ENCODE assay signal across 10 cellular contexts in genomic region chr16:13935408-13935807, GRCh38. TPM values are rescaled to one million over a fixed set of nuclear protein-coding genes. Genes with fewer than 3 reads are reported as not detected.
DNase-seq lines count a peak whose midpoint lies in the region; ATAC-seq and TF ChIP-seq lines count a peak whose summit lies in the region.
"Had no signal": no experiment of that assay in that cellular context is flagged by ENCODE, and none has a peak within 500 bp of the region (broad histone marks: within the 10 kb centered on the region; RNA-seq: fewer than 3 reads in every experiment).

No MANE protein-coding gene starts in this region.

- no peak overlapping the region for H4K8ac ChIP-seq in trophoblast cell (ENCODE audit: low read depth, low read length)

- H3K9me2 ChIP-seq in MM.1S (replicated peaks; ENCODE audit: insufficient read depth, low read length): no peaks in the 10 kb centered on the region

- H3K27me3 ChIP-seq in MM.1S (replicated peaks; ENCODE audit: insufficient read depth, low read length): no peaks in the 10 kb centered on the region
- no peaks in the 10 kb centered on the region for H3K27me3 ChIP-seq in smooth muscle cell (ENCODE audit: low read depth)
- no peaks in the 10 kb centered on the region for H3K27me3 ChIP-seq in trophoblast cell (ENCODE audit: insufficient read depth, low read length)

- H3K18ac ChIP-seq in trophoblast cell (ENCODE audit: low read length): no peak overlapping the region

- 69% methylated on average over 12 of the region's 12 CpGs for WGBS in smooth muscle cell (ENCODE audit: low lambda C conversion rate)
- WGBS in trophoblast cell (ENCODE audit: extremely low coverage, insufficient coverage, insufficient read length): no CpG with 5 or more reads among the region's 12 CpGs

- H3K79me1 ChIP-seq in trophoblast cell (ENCODE audit: low read length): no peaks in the 10 kb centered on the region

- no peaks in the 10 kb centered on the region for H3K79me2 ChIP-seq in MM.1S (ENCODE audit: low read length)
- H3K79me2 ChIP-seq in smooth muscle cell (ENCODE audit: low read depth): no peaks in the 10 kb centered on the region
- no peaks in the 10 kb centered on the region for H3K79me2 ChIP-seq in trophoblast cell (ENCODE audit: control insufficient read depth, insufficient read depth, low read length, poor library complexity)

- H3K36me3 ChIP-seq in MM.1S (replicated peaks; ENCODE audit: insufficient read depth, low read length): 0 out of 2 replicates have a peak, but pooled peaks cover 5% of the 10 kb centered on the region
- peaks cover 39% of the 10 kb centered on the region for H3K36me3 ChIP-seq in smooth muscle cell (ENCODE audit: low read depth)
- H3K36me3 ChIP-seq in trophoblast cell (ENCODE audit: control insufficient read depth in 1 of 2, insufficient read depth in 2 of 2, low read length in 2 of 2): peaks cover 9% of the 10 kb centered on the region in 2 experiments

- no peaks in the 10 kb centered on the region for H3F3A ChIP-seq in MM.1S (ENCODE audit: insufficient read depth, low read length)
- peaks cover 5% of the 10 kb centered on the region for H3F3A ChIP-seq in smooth muscle cell (ENCODE audit: low read depth)

- H2BK5ac ChIP-seq in trophoblast cell (ENCODE audit: low read depth, low read length, poor library complexity): no peak overlapping the region

- peak; percentile 36 for DNase-seq in activated naive CD8-positive, alpha-beta T cell treated with anti-CD3 and anti-CD28 coated beads, Interleukin-2, amount 50 U/mL, for 24 hours
- DNase-seq in activated naive CD8-positive, alpha-beta T cell treated with anti-CD3 and anti-CD28 coated beads for 36 hours: no peak
- DNase-seq in MM.1S: no peak
- peak; percentile 28 to 56 for DNase-seq in erythroblast (lab: John Stamatoyannopoulos, UW)
- no peak for DNase-seq in smooth muscle cell (lab: John Stamatoyannopoulos, UW; ENCODE audit: unreplicated experiment)
- no peak for DNase-seq in trophoblast cell
- no peak for DNase-seq in midbrain (lab: John Stamatoyannopoulos, UW)
- DNase-seq: DMS153 had no signal

- H3K27ac ChIP-seq in MM.1S (ENCODE audit: low read length) (no peak overlapping the region), smooth muscle cell (ENCODE audit: low read depth) (no peak overlapping the region), trophoblast cell (ENCODE audit: low read depth, low read length) (no peak overlapping the region)

- H3K9ac ChIP-seq in MM.1S (ENCODE audit: low read length): no peak overlapping the region
- H3K9ac ChIP-seq in smooth muscle cell (ENCODE audit: low read depth): no peak overlapping the region
- no peak overlapping the region for H3K9ac ChIP-seq in trophoblast cell (ENCODE audit: low read length)

- H4K91ac ChIP-seq in trophoblast cell (ENCODE audit: low read depth, low read length): no peak overlapping the region

- H2AFZ ChIP-seq in MM.1S (ENCODE audit: low read length) (no peak overlapping the region), smooth muscle cell (ENCODE audit: low read depth) (no peak overlapping the region), trophoblast cell (ENCODE audit: insufficient read depth, low read length, poor library complexity) (no peak overlapping the region)

- peaks cover 14% of the 10 kb centered on the region for H3K4me1 Mint-ChIP-seq in activated naive CD8-positive, alpha-beta T cell treated with anti-CD3 and anti-CD28 coated beads, Interleukin-2, amount 50 U/mL, for 24 hours
- peaks cover 12% of the 10 kb centered on the region for H3K4me1 Mint-ChIP-seq in activated naive CD8-positive, alpha-beta T cell treated with anti-CD3 and anti-CD28 coated beads for 36 hours
- H3K4me1 Mint-ChIP-seq: memory B cell had no signal

- H2BK12ac ChIP-seq in trophoblast cell (ENCODE audit: low read length): no peak overlapping the region

- no peak for TF ChIP-seq POLR2A in erythroblast (IDR thresholded peaks at IDR 0.05; ENCODE audit: low read length)

- TF ChIP-seq CTCF in MM.1S (IDR thresholded peaks at IDR 0.05; ENCODE audit: low read length) (peak; percentile 42), smooth muscle cell (IDR thresholded peaks at IDR 0.05; ENCODE audit: borderline replicate concordance, insufficient read depth, poor library complexity, severe bottlenecking) (peak; percentile 56)

- H3K9me3 Mint-ChIP-seq in activated naive CD8-positive, alpha-beta T cell treated with anti-CD3 and anti-CD28 coated beads, Interleukin-2, amount 50 U/mL, for 24 hours: no peaks in the 10 kb centered on the region
- H3K9me3 Mint-ChIP-seq in activated naive CD8-positive, alpha-beta T cell treated with anti-CD3 and anti-CD28 coated beads for 36 hours: no peaks in the 10 kb centered on the region
- H3K9me3 Mint-ChIP-seq: memory B cell had no signal

- no peak overlapping the region for H3K27ac Mint-ChIP-seq in activated naive CD8-positive, alpha-beta T cell treated with anti-CD3 and anti-CD28 coated beads, Interleukin-2, amount 50 U/mL, for 24 hours
- no peak overlapping the region for H3K27ac Mint-ChIP-seq in activated naive CD8-positive, alpha-beta T cell treated with anti-CD3 and anti-CD28 coated beads for 36 hours
- H3K27ac Mint-ChIP-seq: memory B cell had no signal

- no peak overlapping the region for H3K4me2 ChIP-seq in MM.1S (ENCODE audit: low read depth, low read length)
- no peak overlapping the region for H3K4me2 ChIP-seq in smooth muscle cell
- H3K4me2 ChIP-seq in trophoblast cell (ENCODE audit: low read length): no peak overlapping the region

- no peak overlapping the region for H2AK5ac ChIP-seq in trophoblast cell (ENCODE audit: low read length)

- H3K4me1 ChIP-seq in MM.1S (ENCODE audit: low read length) (no peaks in the 10 kb centered on the region), smooth muscle cell (ENCODE audit: low read depth) (peaks cover under 1% of the 10 kb centered on the region), trophoblast cell (ENCODE audit: control insufficient read depth in 1 of 2, insufficient read depth in 2 of 2, low read length in 2 of 2) (no peaks in the 10 kb centered on the region)

- no peak for ATAC-seq in activated naive CD8-positive, alpha-beta T cell treated with anti-CD3 and anti-CD28 coated beads, Interleukin-2, amount 50 U/mL, for 24 hours
- no peak for ATAC-seq in HG02970 (IDR thresholded peaks at IDR 0.05; ENCODE audit: low FRiP score, unreplicated experiment)

- H3K9me3 ChIP-seq in MM.1S (replicated peaks; ENCODE audit: insufficient read depth, low read length) (no peaks in the 10 kb centered on the region), smooth muscle cell (replicated peaks; ENCODE audit: low read depth) (peaks cover 6% of the 10 kb centered on the region), trophoblast cell (ENCODE audit: insufficient read depth, low read depth, low read length) (no peaks in the 10 kb centered on the region)

- H3K4ac ChIP-seq in trophoblast cell (ENCODE audit: low read depth, low read length): no peak overlapping the region

- peaks cover 49% of the 10 kb centered on the region for H3K36me3 Mint-ChIP-seq in activated naive CD8-positive, alpha-beta T cell treated with anti-CD3 and anti-CD28 coated beads, Interleukin-2, amount 50 U/mL, for 24 hours (ENCODE audit: low read depth)
- H3K36me3 Mint-ChIP-seq in activated naive CD8-positive, alpha-beta T cell treated with anti-CD3 and anti-CD28 coated beads for 36 hours: peaks cover 35% of the 10 kb centered on the region

- H3K27me3 Mint-ChIP-seq in activated naive CD8-positive, alpha-beta T cell treated with anti-CD3 and anti-CD28 coated beads, Interleukin-2, amount 50 U/mL, for 24 hours: no peaks in the 10 kb centered on the region
- H3K27me3 Mint-ChIP-seq in activated naive CD8-positive, alpha-beta T cell treated with anti-CD3 and anti-CD28 coated beads for 36 hours: no peaks in the 10 kb centered on the region
- H3K27me3 Mint-ChIP-seq: memory B cell had no signal

- H4K20me1 ChIP-seq in MM.1S (ENCODE audit: insufficient read depth, low read length) (no peaks in the 10 kb centered on the region), smooth muscle cell (ENCODE audit: low read depth) (no peaks in the 10 kb centered on the region)

- H3K4me3 Mint-ChIP-seq in activated naive CD8-positive, alpha-beta T cell treated with anti-CD3 and anti-CD28 coated beads, Interleukin-2, amount 50 U/mL, for 24 hours: no peak overlapping the region
- H3K4me3 Mint-ChIP-seq in activated naive CD8-positive, alpha-beta T cell treated with anti-CD3 and anti-CD28 coated beads for 36 hours: no peak overlapping the region
- H3K4me3 Mint-ChIP-seq: memory B cell had no signal

- H4K12ac ChIP-seq in trophoblast cell (ENCODE audit: low read depth, low read length): no peak overlapping the region

- H3K23ac ChIP-seq in trophoblast cell (ENCODE audit: low read length): no peak overlapping the region

- no peak overlapping the region for H2BK120ac ChIP-seq in trophoblast cell (ENCODE audit: insufficient read depth, low read length, poor library complexity)

- no peak overlapping the region for H3K14ac ChIP-seq in trophoblast cell (ENCODE audit: low read length)

- H3K4me3 ChIP-seq in MM.1S (ENCODE audit: low read length) (no peak overlapping the region), smooth muscle cell (no peak overlapping the region), trophoblast cell (ENCODE audit: low read depth, low read length) (no peak overlapping the region)

RNA-seq across cellular contexts. Expression of gene ERCC4, which starts 15.5 kb away (rescaled TPM):
- total RNA-seq in activated naive CD8-positive, alpha-beta T cell treated with anti-CD3 and anti-CD28 coated beads for 36 hours: 10 to 100 TPM; 14.0 to 16.3 TPM
- 10.3 and 10.6 TPM in 2 replicates for total RNA-seq in smooth muscle cell
- 17.4 and 27.4 TPM in 2 replicates for polyA plus RNA-seq in smooth muscle cell
- 3.7 and 3.8 TPM in 2 replicates for polyA plus RNA-seq in trophoblast cell (2013)

Comparison
In these comparisons a context has a peak if more than half of its experiments do, and no peak if none do; other contexts are left out.
1. DNase-seq: peak in activated naive CD8-positive, alpha-beta T cell treated with anti-CD3 and anti-CD28 coated beads, Interleukin-2, amount 50 U/mL, for 24 hours (single experiment) and erythroblast (2 of 2); none in activated naive CD8-positive, alpha-beta T cell treated with anti-CD3 and anti-CD28 coated beads for 36 hours (single experiment), MM.1S (single experiment), smooth muscle cell (single experiment), trophoblast cell (0 of 2) and midbrain (single experiment).